In the genomic region with DNA sequence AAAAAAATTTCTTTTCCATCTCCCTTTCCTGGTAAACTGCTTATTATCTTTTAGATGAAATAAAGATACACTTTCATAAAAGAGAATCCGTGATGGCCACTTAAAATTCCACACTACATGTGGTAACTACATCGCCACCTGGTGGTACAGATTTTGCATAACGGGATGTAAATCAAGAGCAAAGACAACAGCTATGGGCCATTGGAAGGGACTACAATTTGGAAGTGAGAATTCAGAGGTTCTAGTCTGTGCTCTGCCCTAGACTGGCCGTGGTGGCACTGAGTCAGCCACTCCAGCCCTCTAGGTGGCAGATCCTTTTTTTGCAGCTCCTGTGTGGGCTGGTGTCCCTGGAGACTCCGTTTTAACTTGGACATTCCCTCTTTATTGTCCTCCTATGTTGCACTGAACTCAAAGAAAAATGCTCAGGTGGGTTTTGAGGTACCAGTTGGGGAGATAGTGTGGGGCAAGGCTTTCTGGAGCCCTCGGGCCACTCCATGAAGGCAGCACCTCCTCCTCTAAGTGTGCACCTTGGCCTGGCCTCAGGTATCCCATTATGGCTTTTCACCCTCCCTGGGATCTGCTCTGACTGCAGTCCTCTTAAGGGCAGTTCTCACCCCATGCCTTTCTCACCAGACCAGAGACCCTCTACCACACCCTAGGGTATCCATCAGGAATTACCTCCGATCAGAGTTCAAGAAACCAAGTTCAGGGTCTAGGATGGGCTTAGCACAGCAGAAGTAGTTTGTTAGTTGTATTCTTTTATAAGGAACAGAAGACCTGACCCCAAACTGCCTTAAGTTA, we compare ENCODE assay signal across 8 cellular contexts. TPM values are rescaled to one million over a fixed set of nuclear protein-coding genes. Genes with fewer than 3 reads are reported as not detected.
DNase-seq lines count a peak whose midpoint lies in the region; ATAC-seq, FAIRE-seq and TF ChIP-seq lines count a peak whose summit lies in the region.
"Had no signal": no experiment of that assay in that cellular context is flagged by ENCODE, and none has a peak within 500 bp of the region (broad histone marks: within the 10 kb centered on the region; RNA-seq: fewer than 3 reads in every experiment).

No MANE protein-coding gene starts in this region.

- no peak overlapping the region for H3K4me2 ChIP-seq in PC-3 (ENCODE audit: low read length)
- no peak overlapping the region for H3K4me2 ChIP-seq in neuronal stem cell (ENCODE audit: insufficient read depth, low read length, poor library complexity, severe bottlenecking)

- BruUV-seq in PC-3 (replicated peaks; lab: Mats Ljungman, UMichigan): no TSS peak

- H3K27ac ChIP-seq in PC-3 (ENCODE audit: low read length) (no peak overlapping the region), neuronal stem cell (replicated peaks; ENCODE audit: low read length) (no peak overlapping the region), transverse colon (no peak overlapping the region)
- H3K27ac ChIP-seq: neutrophil had no signal

- H2BK15ac ChIP-seq in neuronal stem cell (ENCODE audit: low read length): no peak overlapping the region

- POLR2A ChIA-PET in PC-3 (lab: Charles Lee; ENCODE audit: unreplicated experiment): no interaction called here

- H3F3A ChIP-seq in PC-3 (ENCODE audit: low read length, unreplicated experiment): no peaks in the 10 kb centered on the region

- H2BK120ac ChIP-seq in neuronal stem cell (ENCODE audit: low read depth, low read length): no peak overlapping the region

- H3K36me3 Mint-ChIP-seq in activated T-cell treated with anti-CD3 and anti-CD28 coated beads, Interleukin-2, amount 50 U/mL, for 24 hours (ENCODE audit: low read depth): no peaks in the 10 kb centered on the region

- peak; percentile 67 for ATAC-seq in PC-3

- CTCF ChIA-PET in PC-3 (lab: Charles Lee): interaction anchor here (0.6 to 1.4 kb wide), 3 partner anchors 9 to 184 kb away, joined by 3 read pairs; no protein-coding TSS in a partner anchor

- no peak overlapping the region for H4K91ac ChIP-seq in neuronal stem cell (ENCODE audit: low read depth, low read length, poor library complexity)

- no peaks in the 10 kb centered on the region for H3K27me3 ChIP-seq in PC-3 (ENCODE audit: low read length)
- no peaks in the 10 kb centered on the region for H3K27me3 ChIP-seq in neuronal stem cell (ENCODE audit: control insufficient read depth in 3 of 3, insufficient read depth in 3 of 3, low read depth in 1 of 3, low read length in 3 of 3)
- H3K27me3 ChIP-seq in transverse colon: no peaks in the 10 kb centered on the region
- H3K27me3 ChIP-seq: neutrophil had no signal

- no peaks in the 10 kb centered on the region for H3K9me3 Mint-ChIP-seq in activated T-cell treated with anti-CD3 and anti-CD28 coated beads, Interleukin-2, amount 50 U/mL, for 24 hours

- TF ChIP-seq CTCF in PC-3 (conservative IDR thresholded peaks at IDR 0.05; ENCODE audit: low read depth, low read length) (peak; percentile 74), transverse colon (IDR thresholded peaks at IDR 0.05) (peak; percentile 70 to 81 (median 72))

- H3K14ac ChIP-seq in neuronal stem cell (ENCODE audit: low read length): no peak overlapping the region

- no peak overlapping the region for H3K4ac ChIP-seq in neuronal stem cell (ENCODE audit: low read length)

- no peaks in the 10 kb centered on the region for H3K9me2 ChIP-seq in PC-3 (replicated peaks; ENCODE audit: low read length)

- H3K23ac ChIP-seq in neuronal stem cell (ENCODE audit: low read depth, low read length, poor library complexity): no peak overlapping the region

- H4K20me1 ChIP-seq in PC-3 (ENCODE audit: low read length): no peaks in the 10 kb centered on the region

- H3K9me3 ChIP-seq in PC-3 (ENCODE audit: low read length): no peaks in the 10 kb centered on the region
- H3K9me3 ChIP-seq in neuronal stem cell (replicated peaks in 1 of 2; ENCODE audit: control insufficient read depth in 2 of 2, insufficient read depth in 1 of 2, low read depth in 1 of 2, low read length in 2 of 2): peaks cover 7 to 28% of the 10 kb centered on the region in 2 donors
- H3K9me3 ChIP-seq in transverse colon: no peaks in the 10 kb centered on the region
- H3K9me3 ChIP-seq: neutrophil had no signal

- no peak overlapping the region for H4K8ac ChIP-seq in neuronal stem cell (ENCODE audit: low read depth, low read length)

- H3K79me1 ChIP-seq in neuronal stem cell (ENCODE audit: low read depth, low read length): peaks cover 2% of the 10 kb centered on the region

- H3K4me1 Mint-ChIP-seq in activated T-cell treated with anti-CD3 and anti-CD28 coated beads, Interleukin-2, amount 50 U/mL, for 24 hours (ENCODE audit: low read depth): no peaks in the 10 kb centered on the region

- no peak overlapping the region for H3K27ac Mint-ChIP-seq in activated T-cell treated with anti-CD3 and anti-CD28 coated beads, Interleukin-2, amount 50 U/mL, for 24 hours

- no peaks in the 10 kb centered on the region for H3K27me3 Mint-ChIP-seq in activated T-cell treated with anti-CD3 and anti-CD28 coated beads, Interleukin-2, amount 50 U/mL, for 24 hours

- no peak overlapping the region for H2AK5ac ChIP-seq in neuronal stem cell (ENCODE audit: low read depth, low read length)

- DNase-seq in GM12891 (ENCODE audit: insufficient read length, low spot score) (peak; percentile 38), KG1 (lab: John Stamatoyannopoulos, UW) (peak; percentile 24), PC-3 (peak; percentile 82), fibroblast of peridontal ligament (ENCODE audit: extremely low read depth) (peak; percentile 94), neuronal stem cell (ENCODE audit: low spot score) (peak; percentile 80), transverse colon (peak; percentile 68)
- DNase-seq in activated T-cell treated with anti-CD3 and anti-CD28 coated beads, Interleukin-2, amount 50 U/mL, for 24 hours: peak; percentile 34

- no peak for TF ChIP-seq POLR2A in GM12891 (IDR thresholded peaks at IDR 0.05; ENCODE audit: low read depth, low read length)
- no peak for TF ChIP-seq POLR2A in transverse colon (IDR thresholded peaks at IDR 0.05)

- H3K79me2 ChIP-seq in PC-3 (ENCODE audit: low read length): no peaks in the 10 kb centered on the region

- H2BK12ac ChIP-seq in neuronal stem cell (ENCODE audit: low read length): no peak overlapping the region

- WGBS in neuronal stem cell (ENCODE audit: extremely low coverage in 2 of 2, insufficient read length in 2 of 2, insufficient replicate concordance in 1 of 2), 2 donors: no CpG with 5 or more reads among the region's 7 CpGs
- 3 to 34% methylated on average over 3 to 7 of the region's 7 CpGs for WGBS in transverse colon (ENCODE audit: low coverage in 1 of 2), 2 donors

- H2AFZ ChIP-seq in PC-3 (ENCODE audit: low read length) (no peak overlapping the region), neuronal stem cell (ENCODE audit: low read length) (no peak overlapping the region)

- H3K4me3 Mint-ChIP-seq in activated T-cell treated with anti-CD3 and anti-CD28 coated beads, Interleukin-2, amount 50 U/mL, for 24 hours: no peak overlapping the region

- H3K36me3 ChIP-seq in PC-3 (ENCODE audit: low read depth, low read length) (no peaks in the 10 kb centered on the region), neuronal stem cell (replicated peaks in 1 of 2; ENCODE audit: control insufficient read depth in 2 of 2, insufficient read depth in 2 of 2, low read length in 2 of 2) (peaks cover 0 to 88% of the 10 kb centered on the region in 2 donors), transverse colon (no peaks in the 10 kb centered on the region)
- H3K36me3 ChIP-seq: neutrophil had no signal

- no peak for TF ChIP-seq EP300 in transverse colon (IDR thresholded peaks at IDR 0.05; ENCODE audit: low read depth)

- H2BK5ac ChIP-seq in neuronal stem cell (ENCODE audit: low read length): no peak overlapping the region

- no peak overlapping the region for H3K4me3 ChIP-seq in PC-3 (ENCODE audit: low read length)
- H3K4me3 ChIP-seq in neuronal stem cell (ENCODE audit: low read length in 2 of 2): no peak overlapping the region
- H3K4me3 ChIP-seq in transverse colon: no peak overlapping the region

- H3K4me1 ChIP-seq in PC-3 (ENCODE audit: insufficient read depth, low read length): no peaks in the 10 kb centered on the region
- H3K4me1 ChIP-seq in neuronal stem cell (ENCODE audit: control insufficient read depth in 2 of 2, insufficient read depth in 1 of 2, low read depth in 1 of 2, low read length in 2 of 2): peaks cover 19 to 21% of the 10 kb centered on the region in 2 donors
- no peaks in the 10 kb centered on the region for H3K4me1 ChIP-seq in transverse colon

- intact Hi-C loops in PC-3 (cut with micrococcal nuclease) (loop anchor here (1.0 to 2.0 kb wide), 4 partner anchors 87 to 208 kb away; no protein-coding TSS in a partner anchor), transverse colon (cut with DNase I; ENCODE audit: low total_unique reads) (loop anchor here (5.0 kb wide), 1 partner anchor 204 kb away; no protein-coding TSS in a partner anchor)

- no peak overlapping the region for H3K18ac ChIP-seq in neuronal stem cell (ENCODE audit: low read length)

- H3K9ac ChIP-seq in PC-3 (ENCODE audit: low read length): no peak overlapping the region
- no peak overlapping the region for H3K9ac ChIP-seq in neuronal stem cell (ENCODE audit: low read depth, low read length, poor library complexity)

- in situ Hi-C loops in transverse colon (cut with MboI; ENCODE audit: low pct_ligation_motif_present in 1 of 4, low pct_unique_long_range_greater_than_20kb in 1 of 4, low sequenced_read_pairs in 3 of 4): loop anchor here (10.0 to 25.0 kb wide), 4 partner anchors 81 to 219 kb away; no protein-coding TSS in a partner anchor

- peak; percentile 82 for FAIRE-seq in GM12891 (lab: Jason Lieb, UNC)

TF ChIP-seq in GM12891, 5 proteins besides CTCF, POLR2A, EP300 and RAD21:
- TF ChIP-seq POU2F2 (IDR thresholded peaks at IDR 0.05; ENCODE audit: low read depth, low read length) (peak; percentile 77), POLR2AphosphoS5 (IDR thresholded peaks at IDR 0.05; ENCODE audit: low read depth, low read length) (no peak), PAX5 (IDR thresholded peaks at IDR 0.05; ENCODE audit: insufficient read depth, low read length, severe bottlenecking) (no peak), TAF1 (IDR thresholded peaks at IDR 0.05; ENCODE audit: low read depth, low read length) (no peak), SPI1 (IDR thresholded peaks at IDR 0.05; ENCODE audit: low read depth, low read length) (no peak)

RNA-seq across cellular contexts. Expression of a gene that starts 54.9 kb away (rescaled TPM):
- not detected for polyA plus RNA-seq in GM12891 (2012; ENCODE audit: low read depth, missing spikeins)
- not detected in 2 replicates for total RNA-seq in PC-3 (2014; rRNA removed)
- polyA plus RNA-seq in neuronal stem cell (2013, experiment 1 of 2): 19.8 TPM
- 19.2 TPM for polyA plus RNA-seq in neuronal stem cell (2013, experiment 2 of 2)
- under 1 TPM in 1 of 4 donors, not detected in 3; 0.14 TPM for total RNA-seq in transverse colon

Comparison
In these comparisons a context has a peak if more than half of its experiments do, and no peak if none do; other contexts are left out.
1. DNase-seq: peak in every context shown above with its lines; median percentile 94 in fibroblast of peridontal ligament; 82 in PC-3; 80 in neuronal stem cell; 68 in transverse colon; 38 in GM12891; 34 in activated T-cell treated with anti-CD3 and anti-CD28 coated beads, Interleukin-2, amount 50 U/mL, for 24 hours; 24 in KG1.